In genomic region chr11:79413258-79413657, GRCh38 we compare ENCODE assay signal across 10 cellular contexts. TPM values are rescaled to one million over a fixed set of nuclear protein-coding genes. Genes with fewer than 3 reads are reported as not detected.
A peak's percentile ranks its signal among the peaks of the same experiment; 100 is the strongest.
DNase-seq lines count a peak whose midpoint lies in the region; ATAC-seq and TF ChIP-seq lines count a peak whose summit lies in the region.
"Had no signal": no experiment of that assay in that cellular context is flagged by ENCODE, and none has a peak within 500 bp of the region (broad histone marks: within the 10 kb centered on the region; RNA-seq: fewer than 3 reads in every experiment).

No MANE protein-coding gene starts in this region.

- H3K36me3 Mint-ChIP-seq in endothelial cell (ENCODE audit: low read depth, unreplicated experiment), result no peaks in the 10 kb centered on the region

- H3K36me3 ChIP-seq in mucosa of descending colon (ENCODE audit: low read depth), result no peaks in the 10 kb centered on the region

- H3K4me3 ChIP-seq in AG10803 (ENCODE audit: low read length), result peak overlapping the region; percentile 16; the same call in 1 of the 2 replicates
- no peak overlapping the region for H3K4me3 ChIP-seq in mucosa of descending colon

- intact Hi-C loops in mucosa of descending colon (cut with DNase I, micrococcal nuclease), result no loop called here

- DNase-seq in AG10803 (ENCODE audit: low read depth) (peak; percentile 98), NCI-H2029 treated with DMSO at 0.1 percent for 48 hours (lab: John Stamatoyannopoulos, UW) (peak; percentile 25), endothelial cell (ENCODE audit: low spot score) (peak; percentile 13), mucosa of descending colon (peak; percentile 52 to 78 (median 53)), T-helper 1 cell (no peak), GM19238 (ENCODE audit: insufficient read length, low spot score) (no peak), SIG-M5 (lab: John Stamatoyannopoulos, UW) (no peak)
- DNase-seq in activated CD4-positive, CD25-positive, alpha-beta regulatory T cell treated with anti-CD3 and anti-CD28 coated beads, Interleukin-2, amount 50 U/mL, for 72 hours, result no peak

- no peaks in the 10 kb centered on the region for H3K4me1 ChIP-seq in mucosa of descending colon (ENCODE audit: low read depth)
- H3K4me1 ChIP-seq: parathyroid adenoma had no signal

- peaks cover 5% of the 10 kb centered on the region for H3K4me1 Mint-ChIP-seq in endothelial cell (ENCODE audit: unreplicated experiment)
- H3K4me1 Mint-ChIP-seq: IgD-negative memory B cell had no signal

- H3K4me3 Mint-ChIP-seq in endothelial cell (ENCODE audit: unreplicated experiment), result no peak overlapping the region
- H3K4me3 Mint-ChIP-seq: IgD-negative memory B cell had no signal

- H3K9me3 ChIP-seq in mucosa of descending colon, result no peaks in the 10 kb centered on the region

- H3K27me3 Mint-ChIP-seq in endothelial cell (ENCODE audit: unreplicated experiment), result no peaks in the 10 kb centered on the region
- H3K27me3 Mint-ChIP-seq: IgD-negative memory B cell had no signal

- no peaks in the 10 kb centered on the region for H3K9me3 Mint-ChIP-seq in endothelial cell (ENCODE audit: unreplicated experiment)

- ATAC-seq in mucosa of descending colon, result peak; percentile 55

- no peak overlapping the region for H3K27ac Mint-ChIP-seq in endothelial cell (ENCODE audit: unreplicated experiment)
- H3K27ac Mint-ChIP-seq: IgD-negative memory B cell had no signal

- TF ChIP-seq CTCF in AG10803 (conservative IDR thresholded peaks at IDR 0.05; ENCODE audit: low read length) (peak; percentile 9; the same call in 1 of the 2 replicates), endothelial cell (IDR thresholded peaks at IDR 0.05; ENCODE audit: unreplicated experiment) (no peak), mucosa of descending colon (IDR thresholded peaks at IDR 0.05) (no peak)

RNA-seq across cellular contexts. Expression of gene TENM4, which starts 27.6 kb away (rescaled TPM):
- total RNA-seq in endothelial cell (ENCODE audit: unreplicated experiment), result 1.8 TPM
- 1 to 10 TPM in 2 of 3 donors, under 1 TPM in 1; 0.70 to 1.6 (median 1.2) TPM for total RNA-seq in mucosa of descending colon

Comparison
In these comparisons a context has a peak if more than half of its experiments do, and no peak if none do; other contexts are left out.
1. DNase-seq: peak in AG10803 (single experiment), NCI-H2029 treated with DMSO at 0.1 percent for 48 hours (single experiment), endothelial cell (single experiment) and mucosa of descending colon (3 of 3); none in T-helper 1 cell (0 of 5), activated CD4-positive, CD25-positive, alpha-beta regulatory T cell treated with anti-CD3 and anti-CD28 coated beads, Interleukin-2, amount 50 U/mL, for 72 hours (single experiment), GM19238 (single experiment) and SIG-M5 (single experiment).